In genomic region chr19:50573741-50574461, GRCh38 we compare ENCODE assay signal across 16 cellular contexts. TPM values are rescaled to one million over a fixed set of nuclear protein-coding genes. Genes with fewer than 3 reads are reported as not detected.
A peak's percentile ranks its signal among the peaks of the same experiment; 100 is the strongest.
DNase-seq lines count a peak whose midpoint lies in the region; ATAC-seq, FAIRE-seq and TF ChIP-seq lines count a peak whose summit lies in the region.
"Had no signal": no experiment of that assay in that cellular context is flagged by ENCODE, and none has a peak within 500 bp of the region (broad histone marks: within the 10 kb centered on the region; RNA-seq: fewer than 3 reads in every experiment).

No MANE protein-coding gene starts in this region.

- in situ Hi-C loops in K562 (cut with MboI): no loop called here
- in situ Hi-C loops in G401 (cut with HindIII; ENCODE audit: low sequenced_read_pairs): no loop called here

- TF ChIP-seq CTCF in K562 (IDR thresholded peaks at IDR 0.05 in 2 of 3, conservative IDR thresholded peaks at IDR 0.05 in 1 of 3; ENCODE audit: insufficient read depth in 2 of 3, low read depth in 1 of 3, low read length in 3 of 3): no peak
- no peak for TF ChIP-seq CTCF in neural cell (IDR thresholded peaks at IDR 0.05; ENCODE audit: poor library complexity, severe bottlenecking)

- H3K4me1 ChIP-seq in K562 (replicated peaks in 1 of 2; ENCODE audit: control insufficient read depth in 2 of 2, insufficient read depth in 2 of 2, low read length in 2 of 2): peaks cover 5 to 13% of the 10 kb centered on the region in 2 experiments
- H3K4me1 ChIP-seq: HAP-1 had no signal

- H3K9me2 ChIP-seq in neural cell (ENCODE audit: insufficient read depth, low read length): no peaks in the 10 kb centered on the region

- H2AFZ ChIP-seq in K562 (ENCODE audit: low read depth, low read length) (peak overlapping the region; percentile 19; the same call in 1 of the 2 replicates), neural cell (ENCODE audit: low read depth, low read length) (no peak overlapping the region)

- H3K27me3 ChIP-seq in H7 (ENCODE audit: control insufficient read depth, insufficient read depth, low read length) (peaks cover 7% of the 10 kb centered on the region), K562 (ENCODE audit: control insufficient read depth in 2 of 2, insufficient read depth in 2 of 2, low read length in 2 of 2) (no peaks in the 10 kb centered on the region; a peak in 1 of 5 replicates), neural cell (ENCODE audit: insufficient read depth, low read depth, low read length) (no peaks in the 10 kb centered on the region)

- intact Hi-C loops in K562 (cut with micrococcal nuclease): no loop called here

- TF ChIP-seq RAD21 in K562 (CRISPR knock-in tag; conservative IDR thresholded peaks at IDR 0.05 in 1 of 2, IDR thresholded peaks at IDR 0.05 in 1 of 2): no peak
- no peak for TF ChIP-seq RAD21 in neural cell (conservative IDR thresholded peaks at IDR 0.05)

- H3K4me2 ChIP-seq in K562 (ENCODE audit: insufficient read depth, low read length) (no peak overlapping the region), neural cell (ENCODE audit: low read length) (no peak overlapping the region)

- H3K27ac ChIP-seq in K562 (ENCODE audit: extremely low read depth, low read depth, low read length) (no peak overlapping the region; the same call in 2 of the 3 replicates), neural cell (ENCODE audit: low read length) (no peak overlapping the region)

- TF ChIP-seq EP300 in K562 (IDR thresholded peaks at IDR 0.05; ENCODE audit: low read length) (no peak), neural cell (conservative IDR thresholded peaks at IDR 0.05; ENCODE audit: poor library complexity, severe bottlenecking) (peak; percentile 14)

- POLR2A ChIA-PET in K562 (lab: Yijun Ruan, JAX): interaction anchor here (0.6 to 1.3 kb wide), 6 partner anchors 12 to 469 kb away, joined by 3 to 4 read pairs (median 4); no protein-coding TSS in a partner anchor

- DNase-seq in AG08396 (ENCODE audit: low spot score) (peak; percentile 5), H7 (peak; percentile 5), K562 (ENCODE audit: extremely low read depth in 1 of 4, low spot score in 3 of 4) (peak in 2 of 4 experiments; percentile 51 to 53), occipital lobe (lab: John Stamatoyannopoulos, UW) (no peak), D341Med (ENCODE audit: low spot score) (no peak), G401 (ENCODE audit: low spot score) (no peak)
- DNase-seq: ACHN; CD8-positive, alpha-beta memory T cell; DMS 273 treated with DMSO at 0.1 percent for 48 hours; GOT3 had no signal

- CTCF ChIA-PET in K562 (lab: Yijun Ruan, JAX; ENCODE audit: low intra/inter-chr PET ratio): no interaction called here

- no TSS peak for BruUV-seq in K562 (replicated peaks; lab: Mats Ljungman, UMichigan)

- WGBS in K562 (ENCODE audit: insufficient coverage, low coverage, missing lambda C conversion rate): 40% methylated on average over 13 of the region's 13 CpGs

- H3F3A ChIP-seq in neural cell (ENCODE audit: insufficient read depth, low read length, poor library complexity, severe bottlenecking): peaks cover 5% of the 10 kb centered on the region

- H3K9me1 ChIP-seq in K562 (ENCODE audit: control insufficient read depth, insufficient read depth, low read length): no peaks in the 10 kb centered on the region

- H3K4me3 ChIP-seq in H7 (ENCODE audit: insufficient read depth, low read depth, low read length): no peak overlapping the region
- H3K4me3 ChIP-seq in K562: no peak overlapping the region
- no peak overlapping the region for H3K4me3 ChIP-seq in neural cell (ENCODE audit: low read length)
- H3K4me3 ChIP-seq: GM12878, HAP-1 had no signal

- no peak for TF ChIP-seq POLR2A in K562 (conservative IDR thresholded peaks at IDR 0.05)

- H4K20me1 ChIP-seq in K562 (replicated peaks; ENCODE audit: control insufficient read depth, insufficient read depth, low read length) (no peaks in the 10 kb centered on the region), neural cell (ENCODE audit: insufficient read depth) (no peaks in the 10 kb centered on the region)

- H3K79me2 ChIP-seq in K562 (ENCODE audit: control insufficient read depth, insufficient read depth, low read length): no peaks in the 10 kb centered on the region
- no peaks in the 10 kb centered on the region for H3K79me2 ChIP-seq in neural cell (replicated peaks; ENCODE audit: insufficient read depth, low read length)

- H3K9ac ChIP-seq in K562 (ENCODE audit: insufficient read depth in 1 of 2, low read depth in 2 of 2, low read length in 2 of 2): no peak overlapping the region
- H3K9ac ChIP-seq in neural cell (ENCODE audit: low read length): no peak overlapping the region

- H3K36me3 ChIP-seq in H7 (replicated peaks; ENCODE audit: control insufficient read depth, insufficient read depth, low read length): no peaks in the 10 kb centered on the region
- H3K36me3 ChIP-seq in K562 (ENCODE audit: control insufficient read depth, insufficient read depth, low read length): no peaks in the 10 kb centered on the region
- no peaks in the 10 kb centered on the region for H3K36me3 ChIP-seq in neural cell (ENCODE audit: insufficient read depth, low read length)
- H3K36me3 ChIP-seq: HAP-1 had no signal

- ATAC-seq in K562: peak; percentile 62
- ATAC-seq: GM12878, HepG2 had no signal

- H3K9me3 ChIP-seq in K562 (replicated peaks; ENCODE audit: control insufficient read depth, insufficient read depth, low read depth, low read length) (no peaks in the 10 kb centered on the region), neural cell (ENCODE audit: low read length) (no peaks in the 10 kb centered on the region)
- H3K9me3 ChIP-seq: HAP-1 had no signal

- FAIRE-seq in K562 (lab: Jason Lieb, UNC): peak; percentile 86
- FAIRE-seq: GM12878, GM18507, HepG2, HTR-8/SVneo had no signal

TF ChIP-seq in K562, 482 proteins besides CTCF, POLR2A, EP300 and RAD21 (continues in another document):
- TF ChIP-seq FOSL1 (tag; conservative IDR thresholded peaks at IDR 0.05) (0 out of 2 replicates have a peak, but pooled peaks have one; percentile 31), ZNF23 (CRISPR knock-in tag; IDR thresholded peaks at IDR 0.05) (no peak), BACH1 (tag; IDR thresholded peaks at IDR 0.05) (no peak), ZNF644 (tag; IDR thresholded peaks at IDR 0.05; ENCODE audit: low read depth) (no peak)

TF ChIP-seq in neural cell, 6 proteins besides CTCF, POLR2A, EP300 and RAD21:
- TF ChIP-seq REST (IDR thresholded peaks at IDR 0.05; ENCODE audit: borderline replicate concordance): no peak
- TF ChIP-seq TAF1 (IDR thresholded peaks at IDR 0.05; ENCODE audit: low read depth): no peak
- no peak for TF ChIP-seq MXI1 (conservative IDR thresholded peaks at IDR 0.05; ENCODE audit: poor library complexity, severe bottlenecking)
- TF ChIP-seq SMC3 (conservative IDR thresholded peaks at IDR 0.05; ENCODE audit: poor library complexity): no peak
- TF ChIP-seq POLR2AphosphoS5 (IDR thresholded peaks at IDR 0.05): no peak
- no peak for TF ChIP-seq EZH2 (IDR thresholded peaks at IDR 0.05; ENCODE audit: borderline replicate concordance, insufficient read depth, low read length, poor library complexity, severe bottlenecking)

RNA-seq across cellular contexts. Expression of gene LRRC4B, which starts 5.7 kb away (rescaled TPM):
- total RNA-seq in H7 (2014; rRNA removed; shearing (Covaris generic)): 2.4 and 3.5 TPM in 2 replicates
- total RNA-seq in K562 (2011; cell fraction: chromatin; rRNA removed; ENCODE audit: low replicate concordance): 1.8 and 10.9 TPM in 2 replicates
- total RNA-seq in K562 (2011; cell fraction: nucleolus; rRNA removed): 7.1 and 16.3 TPM in 2 replicates
- 5.1 and 6.8 TPM in 2 replicates for total RNA-seq in K562 (2011; cell fraction: nucleoplasm; rRNA removed)
- 2.9 TPM in 2 replicates for total RNA-seq in K562 (2014; rRNA removed)
- total RNA-seq in K562 (2014; rRNA removed; fragmentation: Illumina TruSeq; extraction: Trizol): 0.10 and 0.18 TPM in 2 replicates
- 1.1 TPM in 2 replicates for total RNA-seq in K562 (2015; rRNA removed; fragmentation: Illumina TruSeq; extraction: Trizol)
- total RNA-seq in K562 (2021): 9.5 and 9.6 TPM in 2 replicates
- polyA plus RNA-seq in K562 (2011; rRNA removed): 3.0 and 4.0 TPM in 2 replicates
- 3.9 and 17.2 TPM in 2 replicates for polyA plus RNA-seq in K562 (2011; cell fraction: cytosol; rRNA removed)
- polyA plus RNA-seq in K562 (2011; cell fraction: nucleus; rRNA removed): 2.5 and 6.6 TPM in 2 replicates
- 4.6 and 8.7 TPM in 2 replicates for polyA plus RNA-seq in K562 (2012)
- 0.21 and 2.7 TPM in 2 replicates for polyA plus RNA-seq in K562 (2014; fragmentation: Illumina TruSeq; extraction: Trizol)
- not detected for polyA plus RNA-seq in K562 (2014; fragmentation: Nextera tagmentation; extraction: Ambion mirVana)
- 2.0 and 3.1 TPM in 2 replicates for polyA plus RNA-seq in K562 (2014; rRNA removed)
- 1.5 and 2.8 TPM in 2 replicates for polyA minus RNA-seq in K562 (2011; rRNA and poly(A)+ RNA removed)
- 15.2 and 16.2 TPM in 2 replicates for polyA minus RNA-seq in K562 (2011; cell fraction: cytosol; rRNA and poly(A)+ RNA removed)
- polyA minus RNA-seq in K562 (2011; cell fraction: nucleus; rRNA and poly(A)+ RNA removed): 1.9 and 2.2 TPM in 2 replicates
- 83.1 and 98.9 TPM in 2 replicates for polyA plus RNA-seq in neural cell
- polyA minus RNA-seq in neural cell: 151 and 186 TPM in 2 replicates
- total RNA-seq in occipital lobe: 75.8 TPM
- 16.5 and 19.2 TPM in 2 replicates for total RNA-seq in G401 (2014; rRNA removed; shearing (Covaris generic))
- total RNA-seq: CD8-positive, alpha-beta memory T cell; GM12878; HepG2 had no signal
- polyA plus RNA-seq: CD8-positive, alpha-beta memory T cell; HepG2 had no signal

Comparison
In these comparisons a context has a peak if more than half of its experiments do, and no peak if none do; other contexts are left out.
1. DNase-seq: peak in AG08396 (single experiment) and H7 (single experiment); none in occipital lobe (single experiment), D341Med (single experiment) and G401 (single experiment).